8 cellular contexts compared by ENCODE assay signal in genomic region chr12:127677537-127678131, GRCh38.
DNase-seq lines count a peak whose midpoint lies in the region; ATAC-seq and TF ChIP-seq lines count a peak whose summit lies in the region.

No MANE protein-coding gene starts in this region.

- H3K79me2 ChIP-seq in OCI-LY3 (ENCODE audit: low read length) = no peaks in the 10 kb centered on the region

- no peak overlapping the region for H3K27ac ChIP-seq in OCI-LY3 (ENCODE audit: low read length)
- no peak overlapping the region for H3K27ac ChIP-seq in psoas muscle

- no peaks in the 10 kb centered on the region for H3K36me3 ChIP-seq in OCI-LY3 (replicated peaks; ENCODE audit: low read depth, low read length)
- H3K36me3 ChIP-seq in psoas muscle (ENCODE audit: insufficient read depth in 1 of 2, low read depth in 1 of 2) = no peaks in the 10 kb centered on the region

- peaks cover 4% of the 10 kb centered on the region for H3K36me3 Mint-ChIP-seq in glutamatergic neuron (ENCODE audit: unreplicated experiment)

- peaks cover 16% of the 10 kb centered on the region for H3K4me1 ChIP-seq in OCI-LY3 (ENCODE audit: low read length)
- H3K4me1 ChIP-seq in psoas muscle = no peaks in the 10 kb centered on the region

- H3K4me3 Mint-ChIP-seq in glutamatergic neuron (ENCODE audit: unreplicated experiment) = no peak overlapping the region

- H4K20me1 ChIP-seq in OCI-LY3 (ENCODE audit: insufficient read depth, low read length) = no peaks in the 10 kb centered on the region

- H3K4me3 ChIP-seq in OCI-LY3 (ENCODE audit: low read length) = no peak overlapping the region
- H3K4me3 ChIP-seq in psoas muscle = no peak overlapping the region

- intact Hi-C loops in psoas muscle (cut with DNase I) = no loop called here

- 0 out of 2 replicates have a peak overlapping the region, but pooled peaks have one; percentile 18 for H2AFZ ChIP-seq in OCI-LY3 (ENCODE audit: low read depth, low read length)

- H3K4me1 Mint-ChIP-seq in glutamatergic neuron (ENCODE audit: low read depth, unreplicated experiment) = no peaks in the 10 kb centered on the region

- no peaks in the 10 kb centered on the region for H3K27me3 ChIP-seq in OCI-LY3 (ENCODE audit: low read depth, low read length)
- H3K27me3 ChIP-seq in psoas muscle (ENCODE audit: insufficient read depth in 3 of 3, low read length in 2 of 3) = no peaks in the 10 kb centered on the region

- peaks cover 3% of the 10 kb centered on the region for H3K27me3 Mint-ChIP-seq in glutamatergic neuron (ENCODE audit: unreplicated experiment)

- H3K9ac ChIP-seq in OCI-LY3 (ENCODE audit: low read length) = no peak overlapping the region; the same call in 1 of the 2 replicates

- no peak overlapping the region for H3K4me2 ChIP-seq in OCI-LY3 (ENCODE audit: low read length)

- 18 to 21% (median 18%) methylated on average over 10 of the region's 10 CpGs for WGBS in psoas muscle, 3 donors

- no peak overlapping the region for H3K27ac Mint-ChIP-seq in glutamatergic neuron (ENCODE audit: unreplicated experiment)

- TF ChIP-seq CTCF in OCI-LY3 (IDR thresholded peaks at IDR 0.05; ENCODE audit: low read depth, low read length) (peak; percentile 91), glutamatergic neuron (IDR thresholded peaks at IDR 0.05; ENCODE audit: partially characterized antibody, unreplicated experiment) (peak; percentile 81), psoas muscle (IDR thresholded peaks at IDR 0.05) (peak; percentile 43)

- H3K9me3 Mint-ChIP-seq in glutamatergic neuron (ENCODE audit: unreplicated experiment) = peaks cover 1% of the 10 kb centered on the region

- no peaks in the 10 kb centered on the region for H3K9me3 ChIP-seq in OCI-LY3 (ENCODE audit: insufficient read depth, low read length)
- H3K9me3 ChIP-seq in psoas muscle = no peaks in the 10 kb centered on the region

- ATAC-seq in psoas muscle = no peak

- peak; percentile 27 to 77 (median 62) for DNase-seq in NCI-H1417 (lab: John Stamatoyannopoulos, UW)
- DNase-seq in NCI-H1417 treated with DMSO at 0.1 percent for 48 hours (lab: John Stamatoyannopoulos, UW) = no peak
- DNase-seq in HuH-7 (ENCODE audit: low spot score) = peak; percentile 47
- peak; percentile 33 for DNase-seq in activated naive CD4-positive, alpha-beta T cell treated with anti-CD3 and anti-CD28 coated beads, Interleukin-2, amount 50 U/mL, for 16 hours
- peak; percentile 83 for DNase-seq in glutamatergic neuron
- peak; percentile 49 to 58 for DNase-seq in psoas muscle
- DNase-seq in NCI-H2227 (lab: John Stamatoyannopoulos, UW; ENCODE audit: unreplicated experiment) = no peak

Comparison
In these comparisons a context has a peak if more than half of its experiments do, and no peak if none do; other contexts are left out.
1. DNase-seq: peak in NCI-H1417 (3 of 3), HuH-7 (single experiment), activated naive CD4-positive, alpha-beta T cell treated with anti-CD3 and anti-CD28 coated beads, Interleukin-2, amount 50 U/mL, for 16 hours (single experiment), glutamatergic neuron (single experiment) and psoas muscle (2 of 2); none in NCI-H1417 treated with DMSO at 0.1 percent for 48 hours (single experiment) and NCI-H2227 (single experiment).
2. Peak in every context shown above with its lines, with median percentiles within 50 percentile points of each other: CTCF ChIP-seq.